ENCODE assay signal across 26 cellular contexts in the genomic region with DNA sequence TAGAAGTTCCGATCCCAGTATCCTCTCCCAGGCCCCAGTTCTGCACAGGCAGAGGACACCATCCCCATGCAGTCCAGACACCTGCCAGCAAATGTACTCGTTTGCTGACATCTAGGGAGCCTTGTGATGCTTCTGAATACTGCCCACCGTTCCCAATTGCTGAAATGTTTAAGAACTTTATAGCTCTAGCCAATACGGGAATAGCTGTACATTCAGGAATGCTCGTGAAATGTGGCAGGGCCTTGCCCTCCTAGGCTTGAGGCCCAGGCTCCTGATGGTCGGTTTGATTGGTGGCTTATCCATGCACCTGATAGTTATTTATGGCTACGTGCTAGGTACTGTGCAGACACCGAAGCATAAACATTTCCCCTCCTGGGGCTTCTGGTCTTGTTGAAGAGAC.
"Had no signal": no experiment of that assay in that cellular context is flagged by ENCODE, and none has a peak within 500 bp of the region (broad histone marks: within the 10 kb centered on the region; RNA-seq: fewer than 3 reads in every experiment).

No MANE protein-coding gene starts in this region.

- H3K27ac Mint-ChIP-seq: activated T-helper 2 cell treated with anti-CD3 and anti-CD28 coated beads, Interferon-gamma antibody, Interleukin-2, Interleukin-4, amounts not matched to agents 10 μg/mL and 5 μg/mL and 100 μg/mL, durations not matched to agents 14 hours and 24 hours and 36 hours; nephron progenitor cell; stimulated activated effector memory CD8-positive, alpha-beta T cell treated with anti-CD3 and anti-CD28 coated beads, Interleukin-12 subunit alpha, Interleukin-12 subunit beta, amount 100 ng/mL, for 72 hours had no signal

- H3K36me3 ChIP-seq: esophagus squamous epithelium, pancreas, prostate gland, sigmoid colon, upper lobe of left lung had no signal

- H3K4me1 Mint-ChIP-seq: nephron progenitor cell had no signal

- H3K9me3 ChIP-seq: body of pancreas, esophagus squamous epithelium, pancreas, prostate gland, upper lobe of left lung had no signal

- H3K27me3 Mint-ChIP-seq: activated naive CD4-positive, alpha-beta T cell treated with anti-CD3 and anti-CD28 coated beads, Interleukin-2, amount 50 U/mL, for 24 hours; stimulated activated naive CD8-positive, alpha-beta T cell treated with anti-CD3 and anti-CD28 coated beads, Interleukin-15, amount 100 ng/mL, for 72 hours; T-cell had no signal

- ATAC-seq: activated T-cell treated with anti-CD3 and anti-CD28 coated beads, Interleukin-2, amount 50 U/mL, for 4 hours; body of pancreas; left ventricle myocardium superior; pancreas; stimulated activated naive CD8-positive, alpha-beta T cell treated with anti-CD3 and anti-CD28 coated beads, Interleukin-15, amount 100 ng/mL, for 72 hours; T-cell had no signal

- H3K27ac ChIP-seq: body of pancreas, esophagus squamous epithelium, pancreas, prostate gland, sigmoid colon, upper lobe of left lung, VCaP had no signal

- H3K4me3 Mint-ChIP-seq: activated naive CD4-positive, alpha-beta T cell treated with anti-CD3 and anti-CD28 coated beads, Interleukin-2, amount 50 U/mL, for 24 hours; activated T-cell treated with anti-CD3 and anti-CD28 coated beads, Interleukin-2, amount 50 U/mL, for 4 hours; nephron progenitor cell; stimulated activated effector memory CD8-positive, alpha-beta T cell treated with anti-CD3 and anti-CD28 coated beads, Interleukin-12 subunit alpha, Interleukin-12 subunit beta, amount 100 ng/mL, for 72 hours; stimulated activated naive CD8-positive, alpha-beta T cell treated with anti-CD3 and anti-CD28 coated beads, Interleukin-15, amount 100 ng/mL, for 72 hours; T-cell had no signal

- DNase-seq: activated CD4-positive, alpha-beta T cell treated with anti-CD3 and anti-CD28 coated beads for 4 hours; activated CD4-positive, alpha-beta T cell treated with anti-CD3 and anti-CD28 coated beads, Interleukin-2, amount 50 U/mL, for 4 hours; activated CD8-positive, alpha-beta memory T cell treated with anti-CD3 and anti-CD28 coated beads, Interleukin-2, amount 50 U/mL, for 4 hours; activated T-cell treated with anti-CD3 and anti-CD28 coated beads, Interleukin-2, amount 50 U/mL, for 4 hours; aorta; body of pancreas; dermis blood vessel endothelial cell; effector CD4-positive, alpha-beta T cell; esophagus squamous epithelium; left ventricle myocardium superior; nephron progenitor cell; pancreas; retina; sigmoid colon; small intestine; stimulated activated CD4-positive, alpha-beta T cell treated with anti-CD3 and anti-CD28 coated beads, Interleukin-4, amount 100 ng/mL, for 24 hours; stimulated activated naive CD8-positive, alpha-beta T cell treated with anti-CD3 and anti-CD28 coated beads, Interleukin-15, amount 100 ng/mL, for 72 hours; substantia nigra; T-cell; T-helper 9 cell; upper lobe of left lung had no signal

- H3K4me1 ChIP-seq: body of pancreas, esophagus squamous epithelium, pancreas, prostate gland, upper lobe of left lung had no signal

- H3K9me3 Mint-ChIP-seq: activated naive CD4-positive, alpha-beta T cell treated with anti-CD3 and anti-CD28 coated beads, Interleukin-2, amount 50 U/mL, for 24 hours; activated T-cell treated with anti-CD3 and anti-CD28 coated beads, Interleukin-2, amount 50 U/mL, for 4 hours; activated T-helper 2 cell treated with anti-CD3 and anti-CD28 coated beads, Interferon-gamma antibody, Interleukin-2, Interleukin-4, amounts not matched to agents 10 μg/mL and 5 μg/mL and 100 μg/mL, durations not matched to agents 14 hours and 24 hours and 36 hours; stimulated activated effector memory CD8-positive, alpha-beta T cell treated with anti-CD3 and anti-CD28 coated beads, Interleukin-12 subunit alpha, Interleukin-12 subunit beta, amount 100 ng/mL, for 72 hours; stimulated activated naive CD8-positive, alpha-beta T cell treated with anti-CD3 and anti-CD28 coated beads, Interleukin-15, amount 100 ng/mL, for 72 hours; T-cell had no signal

- H3K4me3 ChIP-seq: body of pancreas, esophagus squamous epithelium, pancreas, prostate gland, sigmoid colon, upper lobe of left lung had no signal

- H3K27me3 ChIP-seq: body of pancreas, esophagus squamous epithelium, pancreas, sigmoid colon, upper lobe of left lung had no signal
